Comparison of ENCODE assay signal across 19 cellular contexts in the genomic region with DNA sequence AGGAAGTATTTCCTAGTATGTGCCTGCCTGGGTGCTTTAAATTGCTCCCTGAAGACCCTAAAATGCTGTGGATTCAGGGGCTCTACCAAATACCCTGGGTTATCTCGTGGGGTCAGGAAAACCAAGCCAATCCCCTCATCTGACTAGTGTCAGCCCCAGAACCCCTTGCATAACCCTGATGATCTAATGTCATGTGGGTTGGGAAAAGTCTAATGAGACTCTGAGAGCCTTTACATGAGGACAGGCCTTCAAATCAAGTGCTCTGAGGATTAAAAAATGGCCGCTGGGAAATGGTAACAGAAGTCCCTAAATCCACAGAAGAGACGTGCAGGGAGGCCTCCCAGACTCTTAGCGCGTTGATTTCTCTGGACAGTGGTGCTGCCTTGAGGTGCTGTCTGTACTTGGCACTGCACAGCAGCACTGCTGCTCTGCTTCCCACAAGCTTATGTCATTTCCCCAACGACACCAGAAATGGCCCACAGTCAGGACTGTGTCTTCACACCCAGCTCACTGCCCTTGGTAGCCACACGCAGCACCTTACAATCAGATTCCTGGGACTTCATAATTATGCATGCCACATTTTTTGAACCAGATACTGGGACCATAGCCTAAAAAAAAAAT. TPM values are rescaled to one million over a fixed set of nuclear protein-coding genes. Genes with fewer than 3 reads are reported as not detected.
DNase-seq lines count a peak whose midpoint lies in the region; ATAC-seq lines count a peak whose summit lies in the region.
"Had no signal": no experiment of that assay in that cellular context is flagged by ENCODE, and none has a peak within 500 bp of the region (broad histone marks: within the 10 kb centered on the region; RNA-seq: fewer than 3 reads in every experiment).

No MANE protein-coding gene starts in this region.

- H3K27ac ChIP-seq in naive thymus-derived CD4-positive, alpha-beta T cell (ENCODE audit: low read depth, low read length), result no peak overlapping the region
- H3K27ac ChIP-seq: BLaER1 treated with 17β-estradiol and CSF1 and Interleukin-3, amounts not matched to agents 10 nM and 100 nM; esophagus squamous epithelium; KMS-11 had no signal

- H3K27ac Mint-ChIP-seq in activated naive CD8-positive, alpha-beta T cell treated with anti-CD3 and anti-CD28 coated beads, Interleukin-2, amount 10 ng/mL, durations not matched to agents 7 days and 5 days, result no peak overlapping the region
- no peak overlapping the region for H3K27ac Mint-ChIP-seq in activated naive CD8-positive, alpha-beta T cell treated with anti-CD3 and anti-CD28 coated beads, Interleukin-2, amount 50 U/mL, for 24 hours
- peak overlapping the region in 2 of 9 donors; percentile 12 to 67 for H3K27ac Mint-ChIP-seq in naive thymus-derived CD4-positive, alpha-beta T cell
- H3K27ac Mint-ChIP-seq: GM23338; stimulated activated memory B cell treated with anti-CD40 and anti-IgM and Interleukin-4, amounts not matched to agents 10 μg/mL and 1 μg/mL and 100 μg/mL, for 72 hours had no signal

- H3K9me3 Mint-ChIP-seq in activated naive CD8-positive, alpha-beta T cell treated with anti-CD3 and anti-CD28 coated beads, Interleukin-2, amount 10 ng/mL, durations not matched to agents 7 days and 5 days, result no peaks in the 10 kb centered on the region
- H3K9me3 Mint-ChIP-seq in activated naive CD8-positive, alpha-beta T cell treated with anti-CD3 and anti-CD28 coated beads, Interleukin-2, amount 50 U/mL, for 24 hours, result no peaks in the 10 kb centered on the region
- H3K9me3 Mint-ChIP-seq in naive thymus-derived CD4-positive, alpha-beta T cell, result no peaks in the 10 kb centered on the region
- H3K9me3 Mint-ChIP-seq: GM23338; stimulated activated memory B cell treated with anti-CD40 and anti-IgM and Interleukin-4, amounts not matched to agents 10 μg/mL and 1 μg/mL and 100 μg/mL, for 72 hours had no signal

- POLR2A ChIA-PET in activated naive CD8-positive, alpha-beta T cell treated with anti-CD3 and anti-CD28 coated beads, Interleukin-2, amount 10 ng/mL, durations not matched to agents 7 days and 5 days (lab: Charles Lee), result interaction anchor here (1.5 kb wide), 1 partner anchor 16 kb away, joined by 4 read pairs; no protein-coding TSS in a partner anchor
- POLR2A ChIA-PET in naive thymus-derived CD4-positive, alpha-beta T cell (lab: Charles Lee), result interaction anchor here (0.7 kb wide), 2 partner anchors 15 to 43 kb away, joined by 3 to 4 read pairs; no protein-coding TSS in a partner anchor

- CTCF ChIA-PET in naive thymus-derived CD4-positive, alpha-beta T cell (lab: Charles Lee), result interaction anchor here (0.6 to 1.0 kb wide), 2 partner anchors 167 to 1104 kb away, joined by 4 read pairs; no protein-coding TSS in a partner anchor

- peaks cover 43% of the 10 kb centered on the region for H3K36me3 Mint-ChIP-seq in activated naive CD8-positive, alpha-beta T cell treated with anti-CD3 and anti-CD28 coated beads, Interleukin-2, amount 10 ng/mL, durations not matched to agents 7 days and 5 days
- H3K36me3 Mint-ChIP-seq in activated naive CD8-positive, alpha-beta T cell treated with anti-CD3 and anti-CD28 coated beads, Interleukin-2, amount 50 U/mL, for 24 hours (ENCODE audit: low read depth), result peaks cover 2% of the 10 kb centered on the region
- peaks cover 0 to 43% (median 12%) of the 10 kb centered on the region in 5 donors for H3K36me3 Mint-ChIP-seq in naive thymus-derived CD4-positive, alpha-beta T cell
- H3K36me3 Mint-ChIP-seq: stimulated activated memory B cell treated with anti-CD40 and anti-IgM and Interleukin-4, amounts not matched to agents 10 μg/mL and 1 μg/mL and 100 μg/mL, for 72 hours had no signal

- no peaks in the 10 kb centered on the region for H3K9me3 ChIP-seq in naive thymus-derived CD4-positive, alpha-beta T cell (ENCODE audit: control insufficient read depth in 2 of 3, low read length in 3 of 3)
- H3K9me3 ChIP-seq: BLaER1 treated with 17β-estradiol and CSF1 and Interleukin-3, amounts not matched to agents 10 nM and 100 nM; esophagus squamous epithelium; SK-N-SH had no signal

- peak overlapping the region; percentile 7 for H3K4me3 Mint-ChIP-seq in activated naive CD8-positive, alpha-beta T cell treated with anti-CD3 and anti-CD28 coated beads, Interleukin-2, amount 10 ng/mL, durations not matched to agents 7 days and 5 days
- no peak overlapping the region for H3K4me3 Mint-ChIP-seq in activated naive CD8-positive, alpha-beta T cell treated with anti-CD3 and anti-CD28 coated beads, Interleukin-2, amount 50 U/mL, for 24 hours
- H3K4me3 Mint-ChIP-seq in naive thymus-derived CD4-positive, alpha-beta T cell, result no peak overlapping the region
- H3K4me3 Mint-ChIP-seq: GM23338; stimulated activated memory B cell treated with anti-CD40 and anti-IgM and Interleukin-4, amounts not matched to agents 10 μg/mL and 1 μg/mL and 100 μg/mL, for 72 hours had no signal

- H3K4me3 ChIP-seq in naive thymus-derived CD4-positive, alpha-beta T cell (ENCODE audit: low read length), result no peak overlapping the region
- H3K4me3 ChIP-seq: BLaER1 treated with 17β-estradiol and CSF1 and Interleukin-3, amounts not matched to agents 10 nM and 100 nM; esophagus squamous epithelium; GM23338 had no signal

- intact Hi-C loops in naive thymus-derived CD4-positive, alpha-beta T cell (cut with micrococcal nuclease), result loop anchor here in 1 of 2 donors (5.0 kb wide), 1 partner anchor 1049 kb away; no protein-coding TSS in a partner anchor

- peaks cover 28 to 38% of the 10 kb centered on the region in 2 donors for H3K4me1 ChIP-seq in naive thymus-derived CD4-positive, alpha-beta T cell (ENCODE audit: control insufficient read depth in 2 of 2, insufficient read depth in 2 of 2, low read length in 2 of 2)
- H3K4me1 ChIP-seq: BLaER1 treated with 17β-estradiol and CSF1 and Interleukin-3, amounts not matched to agents 10 nM and 100 nM had no signal

- no peak for ATAC-seq in activated naive CD8-positive, alpha-beta T cell treated with anti-CD3 and anti-CD28 coated beads, Interleukin-2, amount 10 ng/mL, durations not matched to agents 7 days and 5 days (ENCODE audit: low read depth)
- ATAC-seq in activated naive CD8-positive, alpha-beta T cell treated with anti-CD3 and anti-CD28 coated beads, Interleukin-2, amount 50 U/mL, for 24 hours, result no peak
- peak; percentile 56 for ATAC-seq in naive thymus-derived CD4-positive, alpha-beta T cell
- ATAC-seq in HG03039 (IDR thresholded peaks at IDR 0.05; ENCODE audit: unreplicated experiment) (no peak), HG02973 (IDR thresholded peaks at IDR 0.05; ENCODE audit: unreplicated experiment) (no peak), GM19452 (IDR thresholded peaks at IDR 0.05; ENCODE audit: unreplicated experiment) (no peak)
- ATAC-seq: GM23338; stimulated activated memory B cell treated with anti-CD40 and anti-IgM and Interleukin-4, amounts not matched to agents 10 μg/mL and 1 μg/mL and 100 μg/mL, for 72 hours had no signal

- H3K27me3 ChIP-seq in naive thymus-derived CD4-positive, alpha-beta T cell (ENCODE audit: control insufficient read depth in 2 of 2, insufficient read depth in 2 of 2, low read length in 2 of 2), result no peaks in the 10 kb centered on the region
- H3K27me3 ChIP-seq: BLaER1 treated with 17β-estradiol and CSF1 and Interleukin-3, amounts not matched to agents 10 nM and 100 nM; esophagus squamous epithelium had no signal

- peaks cover 0 to 17% (median 8%) of the 10 kb centered on the region in 3 experiments for H3K36me3 ChIP-seq in naive thymus-derived CD4-positive, alpha-beta T cell (ENCODE audit: control insufficient read depth in 2 of 3, insufficient read depth in 3 of 3, low read length in 3 of 3)
- H3K36me3 ChIP-seq: BLaER1 treated with 17β-estradiol and CSF1 and Interleukin-3, amounts not matched to agents 10 nM and 100 nM had no signal

- no peak for DNase-seq in activated naive CD8-positive, alpha-beta T cell treated with anti-CD3 and anti-CD28 coated beads, Interleukin-2, amount 10 ng/mL, durations not matched to agents 7 days and 5 days
- DNase-seq in activated naive CD8-positive, alpha-beta T cell treated with anti-CD3 and anti-CD28 coated beads, Interleukin-2, amount 50 U/mL, for 24 hours, result no peak
- peak; percentile 79 for DNase-seq in globus pallidus (ENCODE audit: low spot score)
- DNase-seq in naive thymus-derived CD4-positive, alpha-beta T cell, result no peak
- peak; percentile 85 for DNase-seq in superior temporal gyrus (ENCODE audit: extremely low spot score)
- DNase-seq: activated CD4-positive, alpha-beta T cell treated with anti-CD3 and anti-CD28 coated beads for 4 hours; activated naive CD4-positive, alpha-beta T cell treated with anti-CD3 and anti-CD28 coated beads, Interleukin-2, amount 50 U/mL, for 16 hours; DMS53; esophagus squamous epithelium; NCI-H1417; NCI-H2171 treated with DMSO at 0.1 percent for 48 hours; SK-N-SH had no signal

- no peaks in the 10 kb centered on the region for H3K27me3 Mint-ChIP-seq in activated naive CD8-positive, alpha-beta T cell treated with anti-CD3 and anti-CD28 coated beads, Interleukin-2, amount 10 ng/mL, durations not matched to agents 7 days and 5 days
- H3K27me3 Mint-ChIP-seq in activated naive CD8-positive, alpha-beta T cell treated with anti-CD3 and anti-CD28 coated beads, Interleukin-2, amount 50 U/mL, for 24 hours, result no peaks in the 10 kb centered on the region
- H3K27me3 Mint-ChIP-seq in naive thymus-derived CD4-positive, alpha-beta T cell, result no peaks in the 10 kb centered on the region

- H3K4me1 Mint-ChIP-seq in activated naive CD8-positive, alpha-beta T cell treated with anti-CD3 and anti-CD28 coated beads, Interleukin-2, amount 10 ng/mL, durations not matched to agents 7 days and 5 days, result peaks cover 60% of the 10 kb centered on the region
- H3K4me1 Mint-ChIP-seq in activated naive CD8-positive, alpha-beta T cell treated with anti-CD3 and anti-CD28 coated beads, Interleukin-2, amount 50 U/mL, for 24 hours, result peaks cover 43% of the 10 kb centered on the region
- H3K4me1 Mint-ChIP-seq in naive thymus-derived CD4-positive, alpha-beta T cell, result peaks cover 43 to 93% (median 61%) of the 10 kb centered on the region in 7 donors
- H3K4me1 Mint-ChIP-seq: stimulated activated memory B cell treated with anti-CD40 and anti-IgM and Interleukin-4, amounts not matched to agents 10 μg/mL and 1 μg/mL and 100 μg/mL, for 72 hours had no signal

RNA-seq across cellular contexts. Expression of a gene that starts 16.6 kb away (rescaled TPM):
- total RNA-seq in activated naive CD8-positive, alpha-beta T cell treated with anti-CD3 and anti-CD28 coated beads, Interleukin-2, amount 10 ng/mL, durations not matched to agents 7 days and 5 days, result 10 to 100 TPM; 63.6 to 64.6 TPM
- total RNA-seq in naive thymus-derived CD4-positive, alpha-beta T cell, result 10 to 100 TPM; 28.5 to 72.8 (median 39.2) TPM
- 10 to 100 TPM; 17.7 to 26.1 TPM for polyA plus RNA-seq in naive thymus-derived CD4-positive, alpha-beta T cell

RNA-seq across cellular contexts. Expression of a gene that starts 45.1 kb away (rescaled TPM):
- total RNA-seq in activated naive CD8-positive, alpha-beta T cell treated with anti-CD3 and anti-CD28 coated beads, Interleukin-2, amount 10 ng/mL, durations not matched to agents 7 days and 5 days, result under 1 TPM; 0.17 to 0.28 TPM
- 1 to 10 TPM in 1 of 5 experiments, under 1 TPM in 1, not detected in 3; 0.24 to 4.7 TPM for total RNA-seq in naive thymus-derived CD4-positive, alpha-beta T cell
- polyA plus RNA-seq in naive thymus-derived CD4-positive, alpha-beta T cell, result under 1 TPM in 1 of 2 donors, not detected in 1; 0.60 TPM

Comparison
In these comparisons a context has a peak if more than half of its experiments do, and no peak if none do; other contexts are left out.
1. DNase-seq: peak in globus pallidus (single experiment) and superior temporal gyrus (single experiment); none in activated naive CD8-positive, alpha-beta T cell treated with anti-CD3 and anti-CD28 coated beads, Interleukin-2, amount 10 ng/mL, durations not matched to agents 7 days and 5 days (single experiment), activated naive CD8-positive, alpha-beta T cell treated with anti-CD3 and anti-CD28 coated beads, Interleukin-2, amount 50 U/mL, for 24 hours (single experiment) and naive thymus-derived CD4-positive, alpha-beta T cell (0 of 9).